13 cellular contexts compared by ENCODE assay signal in genomic region chr19:18499055-18499775, GRCh38. TPM values are rescaled to one million over a fixed set of nuclear protein-coding genes. Genes with fewer than 3 reads are reported as not detected.
DNase-seq lines count a peak whose midpoint lies in the region; ATAC-seq, FAIRE-seq and TF ChIP-seq lines count a peak whose summit lies in the region.
"Had no signal": no experiment of that assay in that cellular context is flagged by ENCODE, and none has a peak within 500 bp of the region (broad histone marks: within the 10 kb centered on the region; RNA-seq: fewer than 3 reads in every experiment).

No MANE protein-coding gene starts in this region.

- intact Hi-C loops in CD4-positive, alpha-beta T cell (cut with DNase I, micrococcal nuclease), result no loop called here
- intact Hi-C loops in natural killer cell (cut with micrococcal nuclease), result no loop called here

- no peaks in the 10 kb centered on the region for H3K27me3 Mint-ChIP-seq in CD4-positive, alpha-beta T cell
- H3K27me3 Mint-ChIP-seq in activated naive CD8-positive, alpha-beta T cell treated with anti-CD3 and anti-CD28 coated beads, Interleukin-2, amount 50 U/mL, for 24 hours, result no peaks in the 10 kb centered on the region
- no peaks in the 10 kb centered on the region for H3K27me3 Mint-ChIP-seq in natural killer cell (ENCODE audit: low read depth in 2 of 2)

- CTCF ChIA-PET in CD4-positive, alpha-beta T cell (lab: Charles Lee), result interaction anchor here (3.7 kb wide), 1 partner anchor 21 kb away, joined by 35 read pairs; the partner anchor contains the start of gene ELL

- peak; percentile 70 for FAIRE-seq in GM12892 (lab: Jason Lieb, UNC)
- FAIRE-seq: TTC549 had no signal

- no peaks in the 10 kb centered on the region for H3K9me3 ChIP-seq in CD4-positive, alpha-beta T cell (ENCODE audit: control insufficient read depth, low read length)

- no peaks in the 10 kb centered on the region for H3K36me3 Mint-ChIP-seq in CD4-positive, alpha-beta T cell (ENCODE audit: low read depth)
- H3K36me3 Mint-ChIP-seq in activated naive CD8-positive, alpha-beta T cell treated with anti-CD3 and anti-CD28 coated beads, Interleukin-2, amount 50 U/mL, for 24 hours (ENCODE audit: low read depth), result no peaks in the 10 kb centered on the region
- H3K36me3 Mint-ChIP-seq in natural killer cell, result no peaks in the 10 kb centered on the region

- H3K4me3 Mint-ChIP-seq in CD4-positive, alpha-beta T cell, result no peak overlapping the region
- H3K4me3 Mint-ChIP-seq in activated naive CD8-positive, alpha-beta T cell treated with anti-CD3 and anti-CD28 coated beads, Interleukin-2, amount 50 U/mL, for 24 hours, result no peak overlapping the region
- peak overlapping the region; percentile 31 for H3K4me3 Mint-ChIP-seq in natural killer cell

- ATAC-seq in CD4-positive, alpha-beta T cell (ENCODE audit: poor library complexity), result no peak
- ATAC-seq in activated naive CD8-positive, alpha-beta T cell treated with anti-CD3 and anti-CD28 coated beads, Interleukin-2, amount 50 U/mL, for 24 hours, result no peak
- ATAC-seq in natural killer cell (no peak), GM18909 (IDR thresholded peaks at IDR 0.05; ENCODE audit: poor library complexity, unreplicated experiment) (no peak), GM18907 (IDR thresholded peaks at IDR 0.05; ENCODE audit: unreplicated experiment) (no peak), GM21786 (IDR thresholded peaks at IDR 0.05; ENCODE audit: unreplicated experiment) (no peak)

- peak overlapping the region; percentile 36 for H3K27ac Mint-ChIP-seq in CD4-positive, alpha-beta T cell
- peak overlapping the region; percentile 46 for H3K27ac Mint-ChIP-seq in activated naive CD8-positive, alpha-beta T cell treated with anti-CD3 and anti-CD28 coated beads, Interleukin-2, amount 50 U/mL, for 24 hours
- H3K27ac Mint-ChIP-seq in natural killer cell, result peak overlapping the region; percentile 77 to 93

- TF ChIP-seq POLR2A in GM12892 (IDR thresholded peaks at IDR 0.05; ENCODE audit: low read depth, low read length), result no peak

- peaks cover 87% of the 10 kb centered on the region for H3K4me1 Mint-ChIP-seq in CD4-positive, alpha-beta T cell (ENCODE audit: low read depth)
- H3K4me1 Mint-ChIP-seq in activated naive CD8-positive, alpha-beta T cell treated with anti-CD3 and anti-CD28 coated beads, Interleukin-2, amount 50 U/mL, for 24 hours, result peaks cover 89% of the 10 kb centered on the region
- peaks cover 77 to 82% of the 10 kb centered on the region in 2 donors for H3K4me1 Mint-ChIP-seq in natural killer cell

- POLR2A ChIA-PET in CD4-positive, alpha-beta T cell (lab: Charles Lee), result interaction anchor here (0.6 kb wide), 1 partner anchor 201 kb away, joined by 4 read pairs; no protein-coding TSS in a partner anchor

- H3K27me3 ChIP-seq in CD4-positive, alpha-beta T cell (ENCODE audit: control insufficient read depth, insufficient read depth, low read length), result no peaks in the 10 kb centered on the region

- H3K9me3 Mint-ChIP-seq in CD4-positive, alpha-beta T cell, result no peaks in the 10 kb centered on the region
- H3K9me3 Mint-ChIP-seq in activated naive CD8-positive, alpha-beta T cell treated with anti-CD3 and anti-CD28 coated beads, Interleukin-2, amount 50 U/mL, for 24 hours, result no peaks in the 10 kb centered on the region
- H3K9me3 Mint-ChIP-seq in natural killer cell, result no peaks in the 10 kb centered on the region

- no peak for TF ChIP-seq CTCF in CD4-positive, alpha-beta T cell (IDR thresholded peaks at IDR 0.05)
- TF ChIP-seq CTCF in natural killer cell (IDR thresholded peaks at IDR 0.05), result no peak

- no peak for DNase-seq in CD4-positive, alpha-beta T cell
- no peak for DNase-seq in GM12892 (ENCODE audit: insufficient read length)
- DNase-seq in activated naive CD8-positive, alpha-beta T cell treated with anti-CD3 and anti-CD28 coated beads, Interleukin-2, amount 50 U/mL, for 24 hours, result no peak
- no peak for DNase-seq in natural killer cell
- DNase-seq: cerebellar nuclear complex, DMS 273 treated with DMSO at 0.1 percent for 48 hours, Karpas-422, NCI-H2171 treated with DMSO at 0.1 percent for 48 hours, occipital lobe had no signal

- H3K27ac ChIP-seq in CD4-positive, alpha-beta T cell (ENCODE audit: low read depth, low read length), result no peak overlapping the region

RNA-seq across cellular contexts. Expression of gene ELL, which starts 22.7 kb away (rescaled TPM):
- 10 to 100 TPM; 46.2 to 46.8 TPM for total RNA-seq in CD4-positive, alpha-beta T cell
- polyA plus RNA-seq in GM12892 (2012; ENCODE audit: missing spikeins), result 5.1 TPM
- total RNA-seq in natural killer cell, result 10 to 100 TPM; 61.1 to 64.3 (median 63.8) TPM

RNA-seq across cellular contexts. Expression of gene FKBP8, which starts 44.2 kb away (rescaled TPM):
- 100 to 1,000 TPM; 147 to 152 TPM for total RNA-seq in CD4-positive, alpha-beta T cell
- 80.5 TPM for polyA plus RNA-seq in GM12892 (2012; ENCODE audit: missing spikeins)
- total RNA-seq in natural killer cell, result 100 to 1,000 TPM; 149 to 179 (median 162) TPM

RNA-seq across cellular contexts. Expression of gene KXD1, which starts 58.5 kb away (rescaled TPM):
- 10 to 100 TPM; 64.2 to 66.9 TPM for total RNA-seq in CD4-positive, alpha-beta T cell
- 98.8 TPM for polyA plus RNA-seq in GM12892 (2012; ENCODE audit: missing spikeins)
- 10 to 100 TPM; 83.2 to 88.8 (median 86.9) TPM for total RNA-seq in natural killer cell
